In the genomic region with DNA sequence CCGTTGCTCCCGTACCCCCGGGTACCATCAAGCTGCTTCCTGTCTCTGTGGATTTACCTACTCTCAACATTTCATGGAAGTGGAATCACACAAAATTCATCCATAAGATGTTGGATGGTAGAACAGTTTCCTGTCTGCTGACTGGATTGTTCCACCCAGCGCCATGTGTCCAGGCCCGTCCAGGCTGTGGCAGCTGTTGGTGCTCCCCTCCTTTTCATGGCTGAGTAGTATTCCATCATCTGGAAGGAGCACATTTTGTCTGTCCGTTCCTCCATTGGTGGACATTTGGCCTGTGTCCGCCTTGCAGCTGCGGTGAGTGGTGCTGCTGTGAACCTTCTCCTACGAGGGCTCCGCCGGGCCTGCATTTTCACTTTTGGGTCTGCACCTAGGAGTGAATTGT, we compare ENCODE assay signal across 8 cellular contexts. TPM values are rescaled to one million over a fixed set of nuclear protein-coding genes. Genes with fewer than 3 reads are reported as not detected.
"Had no signal": no experiment of that assay in that cellular context is flagged by ENCODE, and none has a peak within 500 bp of the region (broad histone marks: within the 10 kb centered on the region; RNA-seq: fewer than 3 reads in every experiment).

No MANE protein-coding gene starts in this region.

- H3K4me1 ChIP-seq: HAP-1 had no signal

- ATAC-seq: HCT116 had no signal

- DNase-seq: GM23248, GOT3, H7, IMR-90, KBM-7 had no signal

- FAIRE-seq: HTR-8/SVneo had no signal

- H3K9me3 ChIP-seq: HAP-1 had no signal

- H3K4me3 ChIP-seq: GM23248, HAP-1 had no signal

- H3K27ac ChIP-seq: GM23248 had no signal

RNA-seq across cellular contexts. Expression of gene NPW, which starts 46.6 kb away (rescaled TPM):
- total RNA-seq: GM23248 had no signal
